In the genomic region with DNA sequence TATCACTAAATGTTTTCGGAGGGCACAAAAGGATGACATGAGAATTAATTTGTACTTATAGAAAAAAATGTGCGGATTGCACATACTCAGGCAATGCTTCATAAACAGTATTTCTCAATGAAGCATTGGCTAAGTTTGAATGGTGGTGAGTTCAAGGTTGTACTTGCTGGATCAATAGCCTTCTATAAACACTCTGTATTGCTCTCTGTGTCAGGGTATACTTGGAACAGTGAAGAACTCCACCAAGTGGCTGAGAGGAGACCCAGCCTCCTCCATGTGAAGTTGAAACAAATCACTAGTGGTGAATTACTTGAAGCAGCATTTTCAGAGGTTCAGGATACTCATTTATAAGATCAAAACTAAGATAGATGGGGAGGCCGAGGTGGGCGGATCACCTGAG, we compare ENCODE assay signal across 14 cellular contexts.
DNase-seq lines count a peak whose midpoint lies in the region; TF ChIP-seq lines count a peak whose summit lies in the region.
"Had no signal": no experiment of that assay in that cellular context is flagged by ENCODE, and none has a peak within 500 bp of the region (broad histone marks: within the 10 kb centered on the region; RNA-seq: fewer than 3 reads in every experiment).

No MANE protein-coding gene starts in this region.

- H2AFZ ChIP-seq in SK-N-SH (ENCODE audit: low read depth) = no peak overlapping the region

- no peaks in the 10 kb centered on the region for H3K9me3 Mint-ChIP-seq in Caco-2 (ENCODE audit: unreplicated experiment)
- H3K9me3 Mint-ChIP-seq: activated CD4-positive, alpha-beta memory T cell treated with anti-CD3 and anti-CD28 coated beads, Interleukin-2, amount 10 ng/mL, durations not matched to agents 7 days and 5 days had no signal

- BruUV-seq in Caco-2 (replicated peaks; lab: Mats Ljungman, UMichigan) = no TSS peak

- no peaks in the 10 kb centered on the region for H3F3A ChIP-seq in SK-N-SH (replicated peaks; ENCODE audit: insufficient read depth)

- H3K4me3 Mint-ChIP-seq in Caco-2 (ENCODE audit: unreplicated experiment) = no peak overlapping the region
- H3K4me3 Mint-ChIP-seq: activated CD4-positive, alpha-beta memory T cell treated with anti-CD3 and anti-CD28 coated beads, Interleukin-2, amount 10 ng/mL, durations not matched to agents 7 days and 5 days; immature natural killer cell had no signal

- no peaks in the 10 kb centered on the region for H3K9me2 ChIP-seq in SK-N-SH

- intact Hi-C loops in Caco-2 (cut with micrococcal nuclease; ENCODE audit: unreplicated experiment) (loop anchor here (1.0 to 10.0 kb wide), 2 partner anchors 106 to 712 kb away; no protein-coding TSS in a partner anchor), head of caudate nucleus (cut with DNase I) (no loop called here)

- DNase-seq in Caco-2 = peak in 1 of 2 experiments; percentile 9
- DNase-seq in HPDE6-E6E7 (ENCODE audit: extremely low spot score) = peak; percentile 10
- peak; percentile 0 for DNase-seq in SK-N-SH
- DNase-seq in iPS-NIHi7 (ENCODE audit: extremely low spot score) = peak; percentile 37
- DNase-seq in head of caudate nucleus = no peak
- no peak for DNase-seq in SK-N-DZ (ENCODE audit: low spot score)
- no peak for DNase-seq in erythroblast (lab: John Stamatoyannopoulos, UW)
- no peak for DNase-seq in cerebellar nuclear complex (lab: John Stamatoyannopoulos, UW)
- DNase-seq: activated CD4-positive, alpha-beta memory T cell treated with anti-CD3 and anti-CD28 coated beads, Interleukin-2, amount 10 ng/mL, durations not matched to agents 7 days and 5 days; activated gamma-delta T cell treated with Interleukin-2 at 50 U/mL for 16 hours; C1 segment of cervical spinal cord; immature natural killer cell; NCI-H1092 treated with DMSO at 0.1 percent for 48 hours; sigmoid colon had no signal

- TF ChIP-seq CTCF in Caco-2 (IDR thresholded peaks at IDR 0.05; ENCODE audit: insufficient read depth in 1 of 2, low read depth in 1 of 2, low read length in 1 of 2, severe bottlenecking in 1 of 2, unreplicated experiment in 1 of 2) (peak; percentile 12 to 24), SK-N-SH (IDR thresholded peaks at IDR 0.05) (no peak; the same call in 1 of the 2 replicates)

- CTCF ChIA-PET in Caco-2 (lab: Charles Lee) = no interaction called here
- CTCF ChIA-PET in SK-N-SH (lab: Yijun Ruan, JAX) = interaction anchor here (1.1 to 1.5 kb wide), 2 partner anchors 26 to 165 kb away, joined by 3 read pairs; no protein-coding TSS in a partner anchor

- WGBS in SK-N-SH (ENCODE audit: low lambda C conversion rate) = 89% methylated on average over 4 of the region's 4 CpGs

- POLR2A ChIA-PET in Caco-2 (lab: Charles Lee) = no interaction called here
- POLR2A ChIA-PET in SK-N-SH (lab: Yijun Ruan, JAX) = no interaction called here

- no peaks in the 10 kb centered on the region for H3K36me3 Mint-ChIP-seq in Caco-2 (ENCODE audit: insufficient read depth, unreplicated experiment)
- H3K36me3 Mint-ChIP-seq: immature natural killer cell had no signal

- H3K9ac ChIP-seq in SK-N-SH = no peak overlapping the region

- no peak for TF ChIP-seq EP300 in SK-N-SH (IDR thresholded peaks at IDR 0.05; ENCODE audit: borderline replicate concordance in 1 of 2, low read depth in 1 of 2, low read length in 1 of 2)

- no peaks in the 10 kb centered on the region for H4K20me1 ChIP-seq in SK-N-SH (ENCODE audit: insufficient read depth)

- no peaks in the 10 kb centered on the region for H3K27me3 Mint-ChIP-seq in Caco-2 (ENCODE audit: insufficient read depth, unreplicated experiment)
- H3K27me3 Mint-ChIP-seq: activated CD4-positive, alpha-beta memory T cell treated with anti-CD3 and anti-CD28 coated beads, Interleukin-2, amount 10 ng/mL, durations not matched to agents 7 days and 5 days had no signal

- peak; percentile 46 for TF ChIP-seq RAD21 in SK-N-SH (IDR thresholded peaks at IDR 0.05; ENCODE audit: low read length)

- H3K27me3 ChIP-seq in Caco-2 (replicated peaks; ENCODE audit: control insufficient read depth, insufficient read depth, low read length) (no peaks in the 10 kb centered on the region), SK-N-SH (ENCODE audit: insufficient read depth) (no peaks in the 10 kb centered on the region)
- H3K27me3 ChIP-seq: sigmoid colon had no signal

- no peaks in the 10 kb centered on the region for H3K4me1 Mint-ChIP-seq in Caco-2 (ENCODE audit: low read depth, unreplicated experiment)
- H3K4me1 Mint-ChIP-seq: activated CD4-positive, alpha-beta memory T cell treated with anti-CD3 and anti-CD28 coated beads, Interleukin-2, amount 10 ng/mL, durations not matched to agents 7 days and 5 days; immature natural killer cell had no signal

- no peak overlapping the region for H3K27ac ChIP-seq in SK-N-SH (ENCODE audit: low read depth in 2 of 2, low read length in 1 of 2)
- H3K27ac ChIP-seq: sigmoid colon had no signal

- H3K4me3 ChIP-seq in Caco-2 (ENCODE audit: low read depth, low read length) (no peak overlapping the region), SK-N-SH (ENCODE audit: low read depth in 2 of 2, low read length in 1 of 2) (no peak overlapping the region)
- H3K4me3 ChIP-seq: sigmoid colon had no signal

- no peak for TF ChIP-seq POLR2A in erythroblast (IDR thresholded peaks at IDR 0.05; ENCODE audit: low read length)

- H3K4me1 ChIP-seq in Caco-2 (no peaks in the 10 kb centered on the region), SK-N-SH (ENCODE audit: control insufficient read depth in 1 of 2, insufficient read depth in 2 of 2, low read depth in 1 of 2, low read length in 1 of 2) (no peaks in the 10 kb centered on the region)
- H3K4me1 ChIP-seq: sigmoid colon had no signal

- no peaks in the 10 kb centered on the region for H3K36me3 ChIP-seq in Caco-2 (ENCODE audit: control insufficient read depth, insufficient read depth, low read length)
- H3K36me3 ChIP-seq in SK-N-SH (replicated peaks in 1 of 2; ENCODE audit: control insufficient read depth in 1 of 2, insufficient read depth in 2 of 2, low read length in 1 of 2) = no peaks in the 10 kb centered on the region
- H3K36me3 ChIP-seq: sigmoid colon had no signal

- H3K79me2 ChIP-seq in SK-N-SH (ENCODE audit: insufficient read depth) = no peaks in the 10 kb centered on the region

- H3K4me2 ChIP-seq in SK-N-SH = no peak overlapping the region

- no peak overlapping the region for H3K27ac Mint-ChIP-seq in Caco-2 (ENCODE audit: unreplicated experiment)
- H3K27ac Mint-ChIP-seq: activated CD4-positive, alpha-beta memory T cell treated with anti-CD3 and anti-CD28 coated beads, Interleukin-2, amount 10 ng/mL, durations not matched to agents 7 days and 5 days; immature natural killer cell had no signal

- H3K9me3 ChIP-seq in Caco-2 (no peaks in the 10 kb centered on the region), SK-N-SH (no peaks in the 10 kb centered on the region)
- H3K9me3 ChIP-seq: sigmoid colon had no signal

TF ChIP-seq in SK-N-SH, 30 proteins besides CTCF, POLR2A, EP300 and RAD21 (continues in another document):
- no peak for TF ChIP-seq JUND (IDR thresholded peaks at IDR 0.05)
- no peak for TF ChIP-seq ELF1 (IDR thresholded peaks at IDR 0.05)
- no peak for TF ChIP-seq ZBTB33 (IDR thresholded peaks at IDR 0.05; ENCODE audit: borderline replicate concordance, low read depth)
- no peak for TF ChIP-seq MXI1 (IDR thresholded peaks at IDR 0.05; ENCODE audit: low read depth, low read length)
- no peak for TF ChIP-seq RXRA (IDR thresholded peaks at IDR 0.05; ENCODE audit: borderline replicate concordance, low read depth)
- no peak for TF ChIP-seq FOXJ3 (CRISPR knock-in tag; IDR thresholded peaks at IDR 0.05)
- TF ChIP-seq GABPA (IDR thresholded peaks at IDR 0.05; ENCODE audit: low read depth) = no peak
- TF ChIP-seq USF1 (IDR thresholded peaks at IDR 0.05; ENCODE audit: borderline replicate concordance, low read depth) = no peak
- TF ChIP-seq SMC3 (IDR thresholded peaks at IDR 0.05; ENCODE audit: low read depth, low read length) = no peak
- no peak for TF ChIP-seq TEAD4 (IDR thresholded peaks at IDR 0.05; ENCODE audit: borderline replicate concordance, insufficient read depth)
- TF ChIP-seq, protein P1, sequence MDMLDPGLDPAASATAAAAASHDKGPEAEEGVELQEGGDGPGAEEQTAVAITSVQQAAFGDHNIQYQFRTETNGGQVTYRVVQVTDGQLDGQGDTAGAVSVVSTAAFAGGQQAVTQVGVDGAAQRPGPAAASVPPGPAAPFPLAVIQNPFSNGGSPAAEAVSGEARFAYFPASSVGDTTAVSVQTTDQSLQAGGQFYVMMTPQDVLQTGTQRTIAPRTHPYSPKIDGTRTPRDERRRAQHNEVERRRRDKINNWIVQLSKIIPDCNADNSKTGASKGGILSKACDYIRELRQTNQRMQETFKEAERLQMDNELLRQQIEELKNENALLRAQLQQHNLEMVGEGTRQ (IDR thresholded peaks at IDR 0.05; ENCODE audit: borderline replicate concordance, low read depth, low read length) = no peak

Comparison
In these comparisons a context has a peak if more than half of its experiments do, and no peak if none do; other contexts are left out.
1. DNase-seq: peak in HPDE6-E6E7 (single experiment), SK-N-SH (single experiment) and iPS-NIHi7 (single experiment); none in head of caudate nucleus (0 of 42), SK-N-DZ (single experiment), erythroblast (0 of 2) and cerebellar nuclear complex (0 of 2).